ENCODE assay signal across 11 cellular contexts in genomic region chr16:27222499-27223225, GRCh38. TPM values are rescaled to one million over a fixed set of nuclear protein-coding genes. Genes with fewer than 3 reads are reported as not detected.
DNase-seq lines count a peak whose midpoint lies in the region; ATAC-seq, FAIRE-seq and TF ChIP-seq lines count a peak whose summit lies in the region.
"Had no signal": no experiment of that assay in that cellular context is flagged by ENCODE, and none has a peak within 500 bp of the region (broad histone marks: within the 10 kb centered on the region; RNA-seq: fewer than 3 reads in every experiment).

No MANE protein-coding gene starts in this region.

- peak overlapping the region in 6 of 9 donors; percentile 41 to 80 (median 76) for H3K27ac Mint-ChIP-seq in naive thymus-derived CD4-positive, alpha-beta T cell

- H3K9me3 Mint-ChIP-seq in naive thymus-derived CD4-positive, alpha-beta T cell = no peaks in the 10 kb centered on the region
- H3K9me3 Mint-ChIP-seq: stimulated activated naive B cell treated with anti-CD40 and anti-IgM and Interleukin-4, amounts not matched to agents 10 μg/mL and 1 μg/mL and 100 μg/mL, for 72 hours had no signal

- CTCF ChIA-PET in BJ (lab: Yijun Ruan, JAX) = interaction anchor here (0.8 to 6.8 kb wide), 5 partner anchors 12 to 145 kb away, joined by 3 to 50 read pairs (median 8); no protein-coding TSS in a partner anchor
- CTCF ChIA-PET in naive thymus-derived CD4-positive, alpha-beta T cell (lab: Charles Lee) = interaction anchor here (0.6 to 1.8 kb wide), 6 partner anchors 8 to 83 kb away, joined by 3 to 7 read pairs (median 4); no protein-coding TSS in a partner anchor

- peaks cover 10 to 32% (median 23%) of the 10 kb centered on the region in 7 donors for H3K4me1 Mint-ChIP-seq in naive thymus-derived CD4-positive, alpha-beta T cell

- peak; percentile 1; the same call in 1 of the 2 replicates for TF ChIP-seq CTCF in BJ (IDR thresholded peaks at IDR 0.05; ENCODE audit: insufficient read depth, low read depth, low read length)

- no peak for FAIRE-seq in frontal cortex (lab: Jason Lieb, UNC)

- H3K36me3 Mint-ChIP-seq in naive thymus-derived CD4-positive, alpha-beta T cell = peaks cover 0 to 31% (median 4%) of the 10 kb centered on the region in 5 donors

- intact Hi-C loops in naive thymus-derived CD4-positive, alpha-beta T cell (cut with micrococcal nuclease) = no loop called here

- DNase-seq in BJ (ENCODE audit: low read depth) (peak; percentile 36), NCI-H1092 treated with DMSO at 0.1 percent for 48 hours (lab: John Stamatoyannopoulos, UW) (peak; percentile 47), epidermal melanocyte (ENCODE audit: insufficient read length, low spot score) (peak; percentile 30), frontal cortex (ENCODE audit: low spot score in 2 of 2) (no peak)
- no peak for DNase-seq in naive thymus-derived CD4-positive, alpha-beta T cell
- DNase-seq in activated CD8-positive, alpha-beta memory T cell treated with anti-CD3 and anti-CD28 coated beads, Interleukin-2, amount 50 U/mL, for 4 hours = no peak
- no peak for DNase-seq in activated T-cell treated with anti-CD3 and anti-CD28 coated beads, Interleukin-2, amount 50 U/mL, for 1 hour
- DNase-seq: DMS79; nucleus accumbens; stimulated activated naive B cell treated with anti-CD40 and anti-IgM and Interleukin-4, amounts not matched to agents 10 μg/mL and 1 μg/mL and 100 μg/mL, for 72 hours had no signal

- H3K4me3 ChIP-seq in BJ (ENCODE audit: low read depth, low read length) = no peak overlapping the region
- no peak overlapping the region for H3K4me3 ChIP-seq in naive thymus-derived CD4-positive, alpha-beta T cell (ENCODE audit: low read length)

- H3K9me3 ChIP-seq in naive thymus-derived CD4-positive, alpha-beta T cell (ENCODE audit: control insufficient read depth in 2 of 3, low read length in 3 of 3) = no peaks in the 10 kb centered on the region

- ATAC-seq in naive thymus-derived CD4-positive, alpha-beta T cell = no peak
- ATAC-seq in GM21619 (IDR thresholded peaks at IDR 0.05; ENCODE audit: unreplicated experiment) = no peak

- H3K27me3 ChIP-seq in BJ (ENCODE audit: control insufficient read depth, insufficient read depth, low read length) = no peaks in the 10 kb centered on the region
- no peaks in the 10 kb centered on the region for H3K27me3 ChIP-seq in naive thymus-derived CD4-positive, alpha-beta T cell (ENCODE audit: control insufficient read depth in 2 of 2, insufficient read depth in 2 of 2, low read length in 2 of 2)

- H3K4me1 ChIP-seq in naive thymus-derived CD4-positive, alpha-beta T cell (ENCODE audit: control insufficient read depth in 2 of 2, insufficient read depth in 2 of 2, low read length in 2 of 2) = no peaks in the 10 kb centered on the region

- no peaks in the 10 kb centered on the region for H3K27me3 Mint-ChIP-seq in naive thymus-derived CD4-positive, alpha-beta T cell
- H3K27me3 Mint-ChIP-seq: stimulated activated naive B cell treated with anti-CD40 and anti-IgM and Interleukin-4, amounts not matched to agents 10 μg/mL and 1 μg/mL and 100 μg/mL, for 72 hours had no signal

- no peak overlapping the region for H3K4me3 Mint-ChIP-seq in naive thymus-derived CD4-positive, alpha-beta T cell
- H3K4me3 Mint-ChIP-seq: stimulated activated naive B cell treated with anti-CD40 and anti-IgM and Interleukin-4, amounts not matched to agents 10 μg/mL and 1 μg/mL and 100 μg/mL, for 72 hours had no signal

- POLR2A ChIA-PET in BJ (lab: Charles Lee) = interaction anchor here (1.1 kb wide), 1 partner anchor 19 kb away, joined by 6 read pairs; the partner anchor contains the start of gene KDM8
- POLR2A ChIA-PET in naive thymus-derived CD4-positive, alpha-beta T cell (lab: Charles Lee) = interaction anchor here (0.6 to 8.5 kb wide), 9 partner anchors 8 to 224 kb away, joined by 3 to 48 read pairs (median 3); partner anchors contain the start of gene KDM8

- H3K27ac ChIP-seq in naive thymus-derived CD4-positive, alpha-beta T cell (ENCODE audit: low read depth, low read length) = no peak overlapping the region

- H3K36me3 ChIP-seq in BJ (ENCODE audit: control insufficient read depth, insufficient read depth, low read length) = peaks cover 9% of the 10 kb centered on the region
- H3K36me3 ChIP-seq in naive thymus-derived CD4-positive, alpha-beta T cell (ENCODE audit: control insufficient read depth in 2 of 3, insufficient read depth in 3 of 3, low read length in 3 of 3) = peaks cover 0 to 78% (median 4%) of the 10 kb centered on the region in 3 experiments

RNA-seq across cellular contexts. Expression of gene KDM8, which starts 19.3 kb away (rescaled TPM):
- polyA plus RNA-seq in BJ (2011; rRNA removed) = 2.0 and 3.7 TPM in 2 replicates
- polyA minus RNA-seq in BJ (2011; rRNA and poly(A)+ RNA removed) = 1.7 and 3.1 TPM in 2 replicates
- total RNA-seq in naive thymus-derived CD4-positive, alpha-beta T cell = 10 to 100 TPM; 15.6 to 34.4 (median 19.0) TPM
- polyA plus RNA-seq in naive thymus-derived CD4-positive, alpha-beta T cell = 10 to 100 TPM in 1 of 2 donors, 1 to 10 TPM in 1; 10.0 to 15.4 TPM
- total RNA-seq in frontal cortex = 3.3 TPM

RNA-seq across cellular contexts. Expression of gene NSMCE1, which starts 45.9 kb away (rescaled TPM):
- polyA plus RNA-seq in BJ (2011; rRNA removed) = 31.7 and 34.3 TPM in 2 replicates
- 27.5 and 61.5 TPM in 2 replicates for polyA minus RNA-seq in BJ (2011; rRNA and poly(A)+ RNA removed)
- total RNA-seq in naive thymus-derived CD4-positive, alpha-beta T cell = 100 to 1,000 TPM in 1 of 5 experiments, 10 to 100 TPM in 4; 45.5 to 106 (median 70.2) TPM
- 100 to 1,000 TPM; 200 to 220 TPM for polyA plus RNA-seq in naive thymus-derived CD4-positive, alpha-beta T cell
- total RNA-seq in frontal cortex = 35.1 TPM

Comparison
In these comparisons a context has a peak if more than half of its experiments do, and no peak if none do; other contexts are left out.
1. DNase-seq: peak in BJ (single experiment), NCI-H1092 treated with DMSO at 0.1 percent for 48 hours (single experiment) and epidermal melanocyte (single experiment); none in naive thymus-derived CD4-positive, alpha-beta T cell (0 of 9), activated CD8-positive, alpha-beta memory T cell treated with anti-CD3 and anti-CD28 coated beads, Interleukin-2, amount 50 U/mL, for 4 hours (single experiment), frontal cortex (0 of 2) and activated T-cell treated with anti-CD3 and anti-CD28 coated beads, Interleukin-2, amount 50 U/mL, for 1 hour (single experiment).